12 cellular contexts compared by ENCODE assay signal in the genomic region with DNA sequence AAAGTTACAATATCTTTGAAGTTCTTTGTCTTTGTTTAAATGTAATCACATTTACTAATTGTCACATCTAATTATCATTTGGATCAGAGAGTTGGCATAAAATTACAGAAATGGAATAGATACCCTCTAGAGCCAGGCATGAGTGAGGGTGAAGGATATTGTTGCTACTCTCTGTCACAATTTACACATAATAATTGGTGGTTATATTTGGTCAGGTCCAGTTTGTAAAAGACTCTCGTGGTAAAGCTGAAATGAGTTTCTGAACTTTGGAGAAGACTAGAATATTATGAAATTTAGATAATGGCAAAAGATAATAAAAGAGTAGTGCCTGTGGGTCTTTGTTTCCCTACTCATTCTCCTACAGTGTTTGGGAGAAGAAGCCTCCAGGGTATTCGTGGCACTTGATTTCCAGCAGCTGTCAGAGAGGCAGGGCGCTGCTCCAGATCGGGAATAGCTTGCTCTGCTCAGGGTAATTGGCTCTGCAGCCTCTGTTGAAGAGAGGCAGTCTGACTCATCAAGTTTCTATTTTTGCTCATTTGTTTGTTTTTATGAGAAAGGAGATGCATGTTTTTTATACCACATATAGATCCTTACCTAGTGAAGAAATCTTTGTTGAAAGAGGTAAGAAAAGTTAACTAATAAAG.
DNase-seq lines count a peak whose midpoint lies in the region; ATAC-seq, FAIRE-seq and TF ChIP-seq lines count a peak whose summit lies in the region.
"Had no signal": no experiment of that assay in that cellular context is flagged by ENCODE, and none has a peak within 500 bp of the region (broad histone marks: within the 10 kb centered on the region; RNA-seq: fewer than 3 reads in every experiment).

No MANE protein-coding gene starts in this region.

- H3K4me1 Mint-ChIP-seq in endothelial cell (ENCODE audit: unreplicated experiment) (no peaks in the 10 kb centered on the region), T-cell (no peaks in the 10 kb centered on the region)
- H3K4me1 Mint-ChIP-seq: stimulated activated naive CD8-positive, alpha-beta T cell treated with anti-CD3 and anti-CD28 coated beads, Interleukin-15, amount 100 ng/mL, for 72 hours had no signal

- H3K27ac Mint-ChIP-seq in endothelial cell (ENCODE audit: unreplicated experiment) = no peak overlapping the region
- no peak overlapping the region for H3K27ac Mint-ChIP-seq in T-cell
- H3K27ac Mint-ChIP-seq: stimulated activated naive CD8-positive, alpha-beta T cell treated with anti-CD3 and anti-CD28 coated beads, Interleukin-15, amount 100 ng/mL, for 72 hours had no signal

- WGBS in GM23248 (ENCODE audit: low coverage in 1 of 2, low lambda C conversion rate in 2 of 2, missing lambda C conversion rate in 2 of 2), 2 experiments = 4 to 8% methylated on average over 4 of the region's 4 CpGs
- WGBS in pancreas, 2 donors = 19 to 28% methylated on average over 4 of the region's 4 CpGs

- CTCF ChIA-PET in T-cell (lab: Charles Lee) = no interaction called here

- H4K20me1 ChIP-seq in GM23248 (ENCODE audit: insufficient read depth) = no peaks in the 10 kb centered on the region

- POLR2A ChIA-PET in T-cell (lab: Charles Lee) = no interaction called here

- H3K9me3 ChIP-seq in GM23248 (ENCODE audit: low read depth) = no peaks in the 10 kb centered on the region
- H3K9me3 ChIP-seq in pancreas = no peaks in the 10 kb centered on the region

- H3K27me3 ChIP-seq in GM23248 (replicated peaks; ENCODE audit: insufficient read depth) = no peaks in the 10 kb centered on the region
- no peaks in the 10 kb centered on the region for H3K27me3 ChIP-seq in pancreas

- H3K36me3 ChIP-seq in GM23248 (ENCODE audit: low read depth) (no peaks in the 10 kb centered on the region), pancreas (no peaks in the 10 kb centered on the region)

- H3K79me2 ChIP-seq in GM23248 (ENCODE audit: insufficient read depth) = no peaks in the 10 kb centered on the region

- intact Hi-C loops in pancreas (cut with DNase I) = no loop called here

- H3K27me3 Mint-ChIP-seq in endothelial cell (ENCODE audit: unreplicated experiment) (no peaks in the 10 kb centered on the region), T-cell (no peaks in the 10 kb centered on the region)
- H3K27me3 Mint-ChIP-seq: stimulated activated naive CD8-positive, alpha-beta T cell treated with anti-CD3 and anti-CD28 coated beads, Interleukin-15, amount 100 ng/mL, for 72 hours had no signal

- H3K27ac ChIP-seq in GM23248 (no peak overlapping the region), pancreas (no peak overlapping the region)

- DNase-seq in GM23248 (peak; percentile 58), NCI-H69 (lab: John Stamatoyannopoulos, UW) (peak; percentile 89), foreskin melanocyte (peak; percentile 46), pancreas (peak in 1 of 6 donors; percentile 3), endothelial cell (ENCODE audit: low spot score) (no peak), UCSD-AML1 (lab: John Stamatoyannopoulos, UW; ENCODE audit: unreplicated experiment) (no peak), NCI-H2196 treated with DMSO at 0.1 percent for 48 hours (lab: John Stamatoyannopoulos, UW; ENCODE audit: unreplicated experiment) (no peak), T-cell (no peak)
- DNase-seq: activated effector memory CD4-positive, alpha-beta T cell treated with anti-CD3 and anti-CD28 coated beads, Interleukin-2, amount 50 U/mL, for 16 hours; RPMI8226; stimulated activated naive CD8-positive, alpha-beta T cell treated with anti-CD3 and anti-CD28 coated beads, Interleukin-15, amount 100 ng/mL, for 72 hours had no signal

- H3F3A ChIP-seq in GM23248 (ENCODE audit: insufficient read depth) = no peaks in the 10 kb centered on the region

- ATAC-seq in pancreas (peak in 3 of 4 donors; percentile 54 to 87 (median 68)), T-cell (replicated peaks in 1 of 4) (no peak)
- ATAC-seq: stimulated activated naive CD8-positive, alpha-beta T cell treated with anti-CD3 and anti-CD28 coated beads, Interleukin-15, amount 100 ng/mL, for 72 hours had no signal

- H3K9ac ChIP-seq in GM23248 = no peak overlapping the region

- no peaks in the 10 kb centered on the region for H3K9me2 ChIP-seq in GM23248 (ENCODE audit: insufficient read depth)

- H2AFZ ChIP-seq in GM23248 = no peak overlapping the region

- TF ChIP-seq CTCF in pancreas (IDR thresholded peaks at IDR 0.05) (no peak), endothelial cell (IDR thresholded peaks at IDR 0.05; ENCODE audit: unreplicated experiment) (no peak)

- no peak for FAIRE-seq in pancreas (lab: Jason Lieb, UNC)

- H3K4me2 ChIP-seq in GM23248 (ENCODE audit: unreplicated experiment) = peak overlapping the region; percentile 6

- no peak overlapping the region for H3K4me3 ChIP-seq in GM23248
- no peak overlapping the region for H3K4me3 ChIP-seq in pancreas
- H3K4me3 ChIP-seq: lung had no signal

- H3K4me1 ChIP-seq in GM23248 (ENCODE audit: insufficient read depth) (no peaks in the 10 kb centered on the region), pancreas (peaks cover 0 to 4% (median 3%) of the 10 kb centered on the region in 3 donors)

- H3K4me3 Mint-ChIP-seq in endothelial cell (ENCODE audit: unreplicated experiment) (no peak overlapping the region), T-cell (no peak overlapping the region)
- H3K4me3 Mint-ChIP-seq: stimulated activated naive CD8-positive, alpha-beta T cell treated with anti-CD3 and anti-CD28 coated beads, Interleukin-15, amount 100 ng/mL, for 72 hours had no signal

- in situ Hi-C loops in GM23248 (cut with MboI) = no loop called here

- H3K9me3 Mint-ChIP-seq in endothelial cell (ENCODE audit: unreplicated experiment) (no peaks in the 10 kb centered on the region), T-cell (peaks cover 0 to 17% (median 9%) of the 10 kb centered on the region in 3 donors)
- H3K9me3 Mint-ChIP-seq: stimulated activated naive CD8-positive, alpha-beta T cell treated with anti-CD3 and anti-CD28 coated beads, Interleukin-15, amount 100 ng/mL, for 72 hours had no signal

- H3K36me3 Mint-ChIP-seq in endothelial cell (ENCODE audit: low read depth, unreplicated experiment) (no peaks in the 10 kb centered on the region), T-cell (no peaks in the 10 kb centered on the region)

Comparison
In these comparisons a context has a peak if more than half of its experiments do, and no peak if none do; other contexts are left out.
1. DNase-seq: peak in GM23248 (single experiment), NCI-H69 (single experiment) and foreskin melanocyte (single experiment); none in endothelial cell (single experiment), UCSD-AML1 (single experiment), NCI-H2196 treated with DMSO at 0.1 percent for 48 hours (single experiment) and T-cell (0 of 34).
2. ATAC-seq: peak in pancreas (3 of 4); none in T-cell (0 of 4).